ENCODE assay signal across 28 cellular contexts in genomic region chr6:139288496-139289040, GRCh38. TPM values are rescaled to one million over a fixed set of nuclear protein-coding genes. Genes with fewer than 3 reads are reported as not detected.
DNase-seq lines count a peak whose midpoint lies in the region; ATAC-seq and TF ChIP-seq lines count a peak whose summit lies in the region.
"Had no signal": no experiment of that assay in that cellular context is flagged by ENCODE, and none has a peak within 500 bp of the region (broad histone marks: within the 10 kb centered on the region; RNA-seq: fewer than 3 reads in every experiment).

No MANE protein-coding gene starts in this region.

- no peaks in the 10 kb centered on the region for H4K20me1 ChIP-seq in SK-N-SH (ENCODE audit: insufficient read depth)

- no peaks in the 10 kb centered on the region for H3K27me3 Mint-ChIP-seq in activated naive CD8-positive, alpha-beta T cell
- peaks cover 3% of the 10 kb centered on the region for H3K27me3 Mint-ChIP-seq in activated naive CD8-positive, alpha-beta T cell treated with anti-CD3 and anti-CD28 coated beads, Interleukin-2, amount 50 U/mL, for 24 hours
- H3K27me3 Mint-ChIP-seq in activated naive CD8-positive, alpha-beta T cell treated with anti-CD3 and anti-CD28 coated beads for 36 hours: no peaks in the 10 kb centered on the region
- H3K27me3 Mint-ChIP-seq in memory B cell: no peaks in the 10 kb centered on the region

- H3K9ac ChIP-seq in SK-N-SH: no peak overlapping the region

- 7% methylated on average over 8 of the region's 8 CpGs for WGBS in SK-N-SH (ENCODE audit: low lambda C conversion rate)

- TF ChIP-seq EP300 in SK-N-SH (IDR thresholded peaks at IDR 0.05; ENCODE audit: borderline replicate concordance in 1 of 2, low read depth in 1 of 2, low read length in 1 of 2): no peak

- peaks cover 2% of the 10 kb centered on the region for H3K36me3 Mint-ChIP-seq in activated naive CD8-positive, alpha-beta T cell
- no peaks in the 10 kb centered on the region for H3K36me3 Mint-ChIP-seq in activated naive CD8-positive, alpha-beta T cell treated with anti-CD3 and anti-CD28 coated beads, Interleukin-2, amount 50 U/mL, for 24 hours (ENCODE audit: low read depth)
- H3K36me3 Mint-ChIP-seq in activated naive CD8-positive, alpha-beta T cell treated with anti-CD3 and anti-CD28 coated beads for 36 hours: peaks cover 2% of the 10 kb centered on the region
- H3K36me3 Mint-ChIP-seq in memory B cell: peaks cover 20% of the 10 kb centered on the region

- H3K4me3 ChIP-seq in uterus: no peak overlapping the region
- no peak overlapping the region for H3K4me3 ChIP-seq in SK-N-SH (ENCODE audit: low read depth in 2 of 2, low read length in 1 of 2)
- H3K4me3 ChIP-seq: coronary artery, esophagus muscularis mucosa, GM12878, Peyer's patch, SJSA1, skin epidermis, tibial artery had no signal

- CTCF ChIA-PET in SK-N-SH (lab: Yijun Ruan, JAX): no interaction called here

- no peaks in the 10 kb centered on the region for H3K9me3 Mint-ChIP-seq in activated naive CD8-positive, alpha-beta T cell (ENCODE audit: low read depth)
- no peaks in the 10 kb centered on the region for H3K9me3 Mint-ChIP-seq in activated naive CD8-positive, alpha-beta T cell treated with anti-CD3 and anti-CD28 coated beads, Interleukin-2, amount 50 U/mL, for 24 hours
- H3K9me3 Mint-ChIP-seq in activated naive CD8-positive, alpha-beta T cell treated with anti-CD3 and anti-CD28 coated beads for 36 hours: peaks cover 2% of the 10 kb centered on the region
- no peaks in the 10 kb centered on the region for H3K9me3 Mint-ChIP-seq in memory B cell
- H3K9me3 Mint-ChIP-seq: T-helper 1 cell treated with Interleukin-12 subunit alpha and Interleukin-12 subunit beta and Interleukin-4 antibody, amounts not matched to agents 30 μg/mL and 1 μg/mL, for 36 hours had no signal

- H3K27ac ChIP-seq in uterus (no peak overlapping the region), SK-N-SH (ENCODE audit: low read depth in 2 of 2, low read length in 1 of 2) (no peak overlapping the region)
- H3K27ac ChIP-seq: coronary artery, foreskin keratinocyte, Peyer's patch, SJSA1, tibial artery had no signal

- peaks cover 0 to 5% of the 10 kb centered on the region in 2 donors for H3K4me1 ChIP-seq in uterus
- no peaks in the 10 kb centered on the region for H3K4me1 ChIP-seq in SK-N-SH (ENCODE audit: control insufficient read depth in 1 of 2, insufficient read depth in 2 of 2, low read depth in 1 of 2, low read length in 1 of 2)
- H3K4me1 ChIP-seq: Caco-2 had no signal

- no peaks in the 10 kb centered on the region for H3F3A ChIP-seq in SK-N-SH (replicated peaks; ENCODE audit: insufficient read depth)

- H3K27me3 ChIP-seq in uterus: no peaks in the 10 kb centered on the region
- peaks cover 26% of the 10 kb centered on the region; the same call in 1 of the 2 replicates for H3K27me3 ChIP-seq in SK-N-SH (ENCODE audit: insufficient read depth)
- H3K27me3 ChIP-seq: esophagus muscularis mucosa, foreskin keratinocyte, Peyer's patch, SJSA1, tibial artery had no signal

- H3K36me3 ChIP-seq in uterus (no peaks in the 10 kb centered on the region), SK-N-SH (replicated peaks in 1 of 2; ENCODE audit: control insufficient read depth in 1 of 2, insufficient read depth in 2 of 2, low read length in 1 of 2) (no peaks in the 10 kb centered on the region)
- H3K36me3 ChIP-seq: esophagus muscularis mucosa, Peyer's patch, SJSA1, tibial artery had no signal

- no peak overlapping the region for H3K4me2 ChIP-seq in SK-N-SH

- peak overlapping the region; percentile 46 for H3K27ac Mint-ChIP-seq in activated naive CD8-positive, alpha-beta T cell
- H3K27ac Mint-ChIP-seq in activated naive CD8-positive, alpha-beta T cell treated with anti-CD3 and anti-CD28 coated beads, Interleukin-2, amount 50 U/mL, for 24 hours: no peak overlapping the region
- peak overlapping the region; percentile 14 for H3K27ac Mint-ChIP-seq in activated naive CD8-positive, alpha-beta T cell treated with anti-CD3 and anti-CD28 coated beads for 36 hours
- H3K27ac Mint-ChIP-seq in memory B cell: peak overlapping the region; percentile 95
- H3K27ac Mint-ChIP-seq: T-helper 1 cell treated with Interleukin-12 subunit alpha and Interleukin-12 subunit beta and Interleukin-4 antibody, amounts not matched to agents 30 μg/mL and 1 μg/mL, for 36 hours had no signal

- no peak for TF ChIP-seq POLR2A in uterus (IDR thresholded peaks at IDR 0.05)

- no peak overlapping the region for H3K4me3 Mint-ChIP-seq in activated naive CD8-positive, alpha-beta T cell
- H3K4me3 Mint-ChIP-seq in activated naive CD8-positive, alpha-beta T cell treated with anti-CD3 and anti-CD28 coated beads, Interleukin-2, amount 50 U/mL, for 24 hours: no peak overlapping the region
- H3K4me3 Mint-ChIP-seq in activated naive CD8-positive, alpha-beta T cell treated with anti-CD3 and anti-CD28 coated beads for 36 hours: no peak overlapping the region
- no peak overlapping the region for H3K4me3 Mint-ChIP-seq in memory B cell
- H3K4me3 Mint-ChIP-seq: T-helper 1 cell treated with Interleukin-12 subunit alpha and Interleukin-12 subunit beta and Interleukin-4 antibody, amounts not matched to agents 30 μg/mL and 1 μg/mL, for 36 hours had no signal

- no peak for TF ChIP-seq RAD21 in SK-N-SH (IDR thresholded peaks at IDR 0.05; ENCODE audit: low read length)

- H3K79me2 ChIP-seq in SK-N-SH (ENCODE audit: insufficient read depth): no peaks in the 10 kb centered on the region

- POLR2A ChIA-PET in SK-N-SH (lab: Yijun Ruan, JAX): no interaction called here

- intact Hi-C loops in uterus (cut with DNase I; ENCODE audit: low total_unique reads): no loop called here

- ATAC-seq in activated naive CD8-positive, alpha-beta T cell treated with anti-CD3 and anti-CD28 coated beads, Interleukin-2, amount 50 U/mL, for 24 hours: no peak
- ATAC-seq in memory B cell (ENCODE audit: low read depth): no peak
- ATAC-seq: foreskin keratinocyte had no signal

- no peaks in the 10 kb centered on the region for H3K9me2 ChIP-seq in SK-N-SH

- H2AFZ ChIP-seq in SK-N-SH (ENCODE audit: low read depth): no peak overlapping the region

- TF ChIP-seq CTCF in uterus (IDR thresholded peaks at IDR 0.05): no peak
- no peak for TF ChIP-seq CTCF in SK-N-SH (IDR thresholded peaks at IDR 0.05)

- peaks cover 55% of the 10 kb centered on the region for H3K4me1 Mint-ChIP-seq in activated naive CD8-positive, alpha-beta T cell (ENCODE audit: low read depth)
- H3K4me1 Mint-ChIP-seq in activated naive CD8-positive, alpha-beta T cell treated with anti-CD3 and anti-CD28 coated beads, Interleukin-2, amount 50 U/mL, for 24 hours: peaks cover 63% of the 10 kb centered on the region
- peaks cover 46% of the 10 kb centered on the region for H3K4me1 Mint-ChIP-seq in activated naive CD8-positive, alpha-beta T cell treated with anti-CD3 and anti-CD28 coated beads for 36 hours
- peaks cover 31% of the 10 kb centered on the region for H3K4me1 Mint-ChIP-seq in memory B cell

- DNase-seq in activated naive CD8-positive, alpha-beta T cell treated with anti-CD3 and anti-CD28 coated beads, Interleukin-2, amount 50 U/mL, for 24 hours: no peak
- DNase-seq in activated naive CD8-positive, alpha-beta T cell treated with anti-CD3 and anti-CD28 coated beads for 36 hours: no peak
- DNase-seq in memory B cell (ENCODE audit: low spot score in 2 of 2) (no peak), COR-L47 (lab: John Stamatoyannopoulos, UW) (no peak), NCI-H524 (lab: John Stamatoyannopoulos, UW) (no peak), uterus (no peak), SK-N-SH (no peak)
- DNase-seq: activated CD4-positive, CD25-positive, alpha-beta regulatory T cell treated with anti-CD3 and anti-CD28 coated beads, Interleukin-2, amount 50 U/mL, for 72 hours; activated gamma-delta T cell; aorta; Caco-2; foreskin keratinocyte; mesenchymal stem cell; NCI-H1048; NCI-H1694 treated with DMSO at 0.1 percent for 48 hours; NCI-H2171; NCI-H510A treated with DMSO at 0.1 percent for 48 hours; nucleus accumbens; Peyer's patch; tibial artery had no signal

- H3K9me3 ChIP-seq in uterus (no peaks in the 10 kb centered on the region), SK-N-SH (no peaks in the 10 kb centered on the region)
- H3K9me3 ChIP-seq: Caco-2, esophagus muscularis mucosa, Peyer's patch, SJSA1, tibial artery had no signal

TF ChIP-seq in SK-N-SH, 30 proteins besides CTCF, POLR2A, EP300 and RAD21 (continues in another document):
- TF ChIP-seq FOSL2 (IDR thresholded peaks at IDR 0.05; ENCODE audit: borderline replicate concordance, low read depth) (no peak), MAX (IDR thresholded peaks at IDR 0.05; ENCODE audit: low read depth) (no peak), GATA2 (CRISPR knock-in tag; IDR thresholded peaks at IDR 0.05) (no peak)
- TF ChIP-seq, protein P1, sequence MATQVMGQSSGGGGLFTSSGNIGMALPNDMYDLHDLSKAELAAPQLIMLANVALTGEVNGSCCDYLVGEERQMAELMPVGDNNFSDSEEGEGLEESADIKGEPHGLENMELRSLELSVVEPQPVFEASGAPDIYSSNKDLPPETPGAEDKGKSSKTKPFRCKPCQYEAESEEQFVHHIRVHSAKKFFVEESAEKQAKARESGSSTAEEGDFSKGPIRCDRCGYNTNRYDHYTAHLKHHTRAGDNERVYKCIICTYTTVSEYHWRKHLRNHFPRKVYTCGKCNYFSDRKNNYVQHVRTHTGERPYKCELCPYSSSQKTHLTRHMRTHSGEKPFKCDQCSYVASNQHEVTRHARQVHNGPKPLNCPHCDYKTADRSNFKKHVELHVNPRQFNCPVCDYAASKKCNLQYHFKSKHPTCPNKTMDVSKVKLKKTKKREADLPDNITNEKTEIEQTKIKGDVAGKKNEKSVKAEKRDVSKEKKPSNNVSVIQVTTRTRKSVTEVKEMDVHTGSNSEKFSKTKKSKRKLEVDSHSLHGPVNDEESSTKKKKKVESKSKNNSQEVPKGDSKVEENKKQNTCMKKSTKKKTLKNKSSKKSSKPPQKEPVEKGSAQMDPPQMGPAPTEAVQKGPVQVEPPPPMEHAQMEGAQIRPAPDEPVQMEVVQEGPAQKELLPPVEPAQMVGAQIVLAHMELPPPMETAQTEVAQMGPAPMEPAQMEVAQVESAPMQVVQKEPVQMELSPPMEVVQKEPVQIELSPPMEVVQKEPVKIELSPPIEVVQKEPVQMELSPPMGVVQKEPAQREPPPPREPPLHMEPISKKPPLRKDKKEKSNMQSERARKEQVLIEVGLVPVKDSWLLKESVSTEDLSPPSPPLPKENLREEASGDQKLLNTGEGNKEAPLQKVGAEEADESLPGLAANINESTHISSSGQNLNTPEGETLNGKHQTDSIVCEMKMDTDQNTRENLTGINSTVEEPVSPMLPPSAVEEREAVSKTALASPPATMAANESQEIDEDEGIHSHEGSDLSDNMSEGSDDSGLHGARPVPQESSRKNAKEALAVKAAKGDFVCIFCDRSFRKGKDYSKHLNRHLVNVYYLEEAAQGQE (IDR thresholded peaks at IDR 0.05; ENCODE audit: low read depth, low read length): no peak

RNA-seq across cellular contexts. Expression of gene TXLNB, which starts 3.2 kb away (rescaled TPM):
- under 1 TPM; 0.18 to 0.19 TPM for total RNA-seq in activated naive CD8-positive, alpha-beta T cell treated with anti-CD3 and anti-CD28 coated beads for 36 hours
- 1 to 10 TPM in 3 of 4 donors, under 1 TPM in 1; 0.26 to 2.5 (median 1.9) TPM for total RNA-seq in uterus
- 0.12 and 0.19 TPM in 2 replicates for polyA plus RNA-seq in SK-N-SH (2012; rRNA removed)
- polyA plus RNA-seq in SK-N-SH (2012; cell fraction: cytosol; rRNA removed): 0.16 and 0.22 TPM in 2 replicates
- polyA plus RNA-seq in SK-N-SH (2012; cell fraction: nucleus; rRNA removed): 0.20 and 0.48 TPM in 2 replicates
- total RNA-seq: A673, Caco-2, foreskin keratinocyte, SJSA1 had no signal
- polyA plus RNA-seq: foreskin keratinocyte had no signal
